ENCODE assay signal across 8 cellular contexts in genomic region chr5:162209005-162209605, GRCh38.
DNase-seq lines count a peak whose midpoint lies in the region; ATAC-seq and TF ChIP-seq lines count a peak whose summit lies in the region.

No MANE protein-coding gene starts in this region.

- no peaks in the 10 kb centered on the region for H4K20me1 ChIP-seq in OCI-LY3 (ENCODE audit: insufficient read depth, low read length)

- no peaks in the 10 kb centered on the region for H3K27me3 ChIP-seq in OCI-LY3 (ENCODE audit: low read depth, low read length)

- H3K4me1 ChIP-seq in OCI-LY3 (ENCODE audit: low read length) = 0 out of 2 replicates have a peak, but pooled peaks cover 3% of the 10 kb centered on the region

- DNase-seq in GM12865 (ENCODE audit: low read depth) = peak; percentile 77
- peak; percentile 6 to 42 for DNase-seq in erythroblast (lab: John Stamatoyannopoulos, UW)
- peak; percentile 53 for DNase-seq in renal cortical epithelial cell (ENCODE audit: low read depth)
- DNase-seq in NCI-H2107 (lab: John Stamatoyannopoulos, UW) = no peak
- DNase-seq in stimulated activated naive CD4-positive, alpha-beta T cell treated with Interleukin-2 at 50 U/mL for 16 hours (lab: John Stamatoyannopoulos, UW) = no peak

- no peak overlapping the region for H3K9ac ChIP-seq in OCI-LY3 (ENCODE audit: low read length)

- no peak overlapping the region for H3K4me3 ChIP-seq in GM12865 (ENCODE audit: low read depth, low read length)
- no peak overlapping the region for H3K4me3 ChIP-seq in OCI-LY3 (ENCODE audit: low read length)

- H3K4me2 ChIP-seq in OCI-LY3 (ENCODE audit: low read length) = peak overlapping the region; percentile 39

- H3K9me3 ChIP-seq in OCI-LY3 (ENCODE audit: insufficient read depth, low read length) = no peaks in the 10 kb centered on the region

- TF ChIP-seq CTCF in GM12865 (IDR thresholded peaks at IDR 0.05; ENCODE audit: insufficient read depth, low read depth, low read length, missing control alignments) = peak; percentile 74
- peak; percentile 63 for TF ChIP-seq CTCF in OCI-LY3 (IDR thresholded peaks at IDR 0.05; ENCODE audit: low read depth, low read length)

- no peaks in the 10 kb centered on the region for H3K79me2 ChIP-seq in OCI-LY3 (ENCODE audit: low read length)

- ATAC-seq in GM19395 (IDR thresholded peaks at IDR 0.05; ENCODE audit: unreplicated experiment) (peak; percentile 99), HG03159 (IDR thresholded peaks at IDR 0.05; ENCODE audit: unreplicated experiment) (peak; percentile 97)

- H2AFZ ChIP-seq in OCI-LY3 (ENCODE audit: low read depth, low read length) = no peak overlapping the region; the same call in 1 of the 2 replicates

- no peaks in the 10 kb centered on the region for H3K36me3 ChIP-seq in OCI-LY3 (replicated peaks; ENCODE audit: low read depth, low read length)

- no peak overlapping the region for H3K27ac ChIP-seq in OCI-LY3 (ENCODE audit: low read length)

- TF ChIP-seq POLR2A in erythroblast (IDR thresholded peaks at IDR 0.05; ENCODE audit: low read length) = no peak

Comparison
In these comparisons a context has a peak if more than half of its experiments do, and no peak if none do; other contexts are left out.
1. DNase-seq: peak in GM12865 (single experiment), erythroblast (2 of 2) and renal cortical epithelial cell (single experiment); none in NCI-H2107 (single experiment) and stimulated activated naive CD4-positive, alpha-beta T cell treated with Interleukin-2 at 50 U/mL for 16 hours (single experiment).